Comparison of ENCODE assay signal across 8 cellular contexts in genomic region chr7:101138149-101138870, GRCh38. TPM values are rescaled to one million over a fixed set of nuclear protein-coding genes. Genes with fewer than 3 reads are reported as not detected.
DNase-seq lines count a peak whose midpoint lies in the region; ATAC-seq and TF ChIP-seq lines count a peak whose summit lies in the region.

No MANE protein-coding gene starts in this region.

- peaks cover 7% of the 10 kb centered on the region for H3K4me1 Mint-ChIP-seq in endothelial cell (ENCODE audit: unreplicated experiment)
- peaks cover 6 to 31% (median 9%) of the 10 kb centered on the region in 4 donors for H3K4me1 Mint-ChIP-seq in naive thymus-derived CD8-positive, alpha-beta T cell
- H3K4me1 Mint-ChIP-seq in stimulated activated naive B cell treated with anti-CD40 and anti-IgM and Interleukin-4, amounts not matched to agents 10 μg/mL and 1 μg/mL and 100 μg/mL, for 72 hours: peaks cover 31 to 43% of the 10 kb centered on the region in 2 donors

- no peaks in the 10 kb centered on the region for H3K9me3 Mint-ChIP-seq in endothelial cell (ENCODE audit: unreplicated experiment)
- no peaks in the 10 kb centered on the region for H3K9me3 Mint-ChIP-seq in naive thymus-derived CD8-positive, alpha-beta T cell
- H3K9me3 Mint-ChIP-seq in stimulated activated naive B cell treated with anti-CD40 and anti-IgM and Interleukin-4, amounts not matched to agents 10 μg/mL and 1 μg/mL and 100 μg/mL, for 72 hours: no peaks in the 10 kb centered on the region

- H3K27ac Mint-ChIP-seq in endothelial cell (ENCODE audit: unreplicated experiment): no peak overlapping the region
- peak overlapping the region in 5 of 10 donors; percentile 9 to 67 (median 43) for H3K27ac Mint-ChIP-seq in naive thymus-derived CD8-positive, alpha-beta T cell
- H3K27ac Mint-ChIP-seq in stimulated activated naive B cell treated with anti-CD40 and anti-IgM and Interleukin-4, amounts not matched to agents 10 μg/mL and 1 μg/mL and 100 μg/mL, for 72 hours: peak overlapping the region; percentile 98

- POLR2A ChIA-PET in naive thymus-derived CD8-positive, alpha-beta T cell (lab: Charles Lee): no interaction called here

- H3K36me3 Mint-ChIP-seq in endothelial cell (ENCODE audit: low read depth, unreplicated experiment): no peaks in the 10 kb centered on the region
- H3K36me3 Mint-ChIP-seq in naive thymus-derived CD8-positive, alpha-beta T cell: no peaks in the 10 kb centered on the region
- H3K36me3 Mint-ChIP-seq in stimulated activated naive B cell treated with anti-CD40 and anti-IgM and Interleukin-4, amounts not matched to agents 10 μg/mL and 1 μg/mL and 100 μg/mL, for 72 hours: no peaks in the 10 kb centered on the region

- no peak overlapping the region for H3K4me3 Mint-ChIP-seq in endothelial cell (ENCODE audit: unreplicated experiment)
- peak overlapping the region in 7 of 10 donors; percentile 2 to 64 (median 38) for H3K4me3 Mint-ChIP-seq in naive thymus-derived CD8-positive, alpha-beta T cell
- peak overlapping the region; percentile 84 to 87 for H3K4me3 Mint-ChIP-seq in stimulated activated naive B cell treated with anti-CD40 and anti-IgM and Interleukin-4, amounts not matched to agents 10 μg/mL and 1 μg/mL and 100 μg/mL, for 72 hours

- peaks cover under 1% of the 10 kb centered on the region for H3K27me3 Mint-ChIP-seq in endothelial cell (ENCODE audit: unreplicated experiment)
- H3K27me3 Mint-ChIP-seq in naive thymus-derived CD8-positive, alpha-beta T cell: peaks cover under 1 to 37% (median 11%) of the 10 kb centered on the region in 5 donors
- H3K27me3 Mint-ChIP-seq in stimulated activated naive B cell treated with anti-CD40 and anti-IgM and Interleukin-4, amounts not matched to agents 10 μg/mL and 1 μg/mL and 100 μg/mL, for 72 hours: peaks cover 33 to 46% of the 10 kb centered on the region in 2 donors

- TF ChIP-seq CTCF in endothelial cell (IDR thresholded peaks at IDR 0.05; ENCODE audit: unreplicated experiment): peak; percentile 84

- DNase-seq in DMS79 treated with DMSO at 0.1 percent for 48 hours (lab: John Stamatoyannopoulos, UW) (peak; percentile 41), DMS79 (lab: John Stamatoyannopoulos, UW) (no peak), NOMO-1 treated with dmso at 0.1 percent for 144 hours (lab: John Stamatoyannopoulos, UW; ENCODE audit: unreplicated experiment) (peak; percentile 91), endothelial cell (ENCODE audit: low spot score) (peak; percentile 66)
- DNase-seq in activated CD8-positive, alpha-beta memory T cell treated with anti-CD3 and anti-CD28 coated beads for 48 hours (ENCODE audit: low read depth in 2 of 3, low spot score in 2 of 3): peak; percentile 50 to 67 (median 64)
- peak in 9 of 10 donors; percentile 32 to 86 (median 44) for DNase-seq in naive thymus-derived CD8-positive, alpha-beta T cell
- DNase-seq in stimulated activated naive B cell treated with anti-CD40 and anti-IgM and Interleukin-4, amounts not matched to agents 10 μg/mL and 1 μg/mL and 100 μg/mL, for 72 hours: peak; percentile 77

- peak; percentile 76 for ATAC-seq in HG03196 (IDR thresholded peaks at IDR 0.05; ENCODE audit: unreplicated experiment)
- peak; percentile 97 for ATAC-seq in naive thymus-derived CD8-positive, alpha-beta T cell
- ATAC-seq in stimulated activated naive B cell treated with anti-CD40 and anti-IgM and Interleukin-4, amounts not matched to agents 10 μg/mL and 1 μg/mL and 100 μg/mL, for 72 hours (replicated peaks): peak; percentile 97 to 98

RNA-seq across cellular contexts. Expression of gene SERPINE1, which starts 11.4 kb away (rescaled TPM):
- total RNA-seq in endothelial cell (ENCODE audit: unreplicated experiment): 0.80 TPM
- under 1 TPM in 1 of 2 experiments, not detected in 1; 0.11 TPM for total RNA-seq in naive thymus-derived CD8-positive, alpha-beta T cell
- not detected for polyA plus RNA-seq in naive thymus-derived CD8-positive, alpha-beta T cell

RNA-seq across cellular contexts. Expression of gene AP1S1, which starts 16.0 kb away (rescaled TPM):
- 45.6 TPM for total RNA-seq in endothelial cell (ENCODE audit: unreplicated experiment)
- total RNA-seq in naive thymus-derived CD8-positive, alpha-beta T cell: 1 to 10 TPM; 8.0 to 9.9 TPM
- 1 to 10 TPM; 3.3 to 4.6 (median 3.8) TPM for polyA plus RNA-seq in naive thymus-derived CD8-positive, alpha-beta T cell

RNA-seq across cellular contexts. Expression of gene VGF, which starts 27.1 kb away (rescaled TPM):
- total RNA-seq in endothelial cell (ENCODE audit: unreplicated experiment): 0.77 TPM
- total RNA-seq in naive thymus-derived CD8-positive, alpha-beta T cell: not detected
- polyA plus RNA-seq in naive thymus-derived CD8-positive, alpha-beta T cell: not detected

RNA-seq across cellular contexts. Expression of gene NAT16, which starts 41.8 kb away (rescaled TPM):
- not detected for total RNA-seq in endothelial cell (ENCODE audit: unreplicated experiment)
- total RNA-seq in naive thymus-derived CD8-positive, alpha-beta T cell: not detected
- not detected for polyA plus RNA-seq in naive thymus-derived CD8-positive, alpha-beta T cell

RNA-seq across cellular contexts. Expression of gene TRIM56, which starts 53.0 kb away (rescaled TPM):
- total RNA-seq in endothelial cell (ENCODE audit: unreplicated experiment): 5.3 TPM
- total RNA-seq in naive thymus-derived CD8-positive, alpha-beta T cell: 10 to 100 TPM; 67.4 to 67.7 TPM
- polyA plus RNA-seq in naive thymus-derived CD8-positive, alpha-beta T cell: 10 to 100 TPM in 2 of 3 donors, 1 to 10 TPM in 1; 3.8 to 17.9 (median 11.4) TPM
